ENCODE assay signal across 2 cellular contexts in genomic region chr4:138501614-138502013, GRCh38.
"Had no signal": no experiment of that assay in that cellular context is flagged by ENCODE, and none has a peak within 500 bp of the region (broad histone marks: within the 10 kb centered on the region; RNA-seq: fewer than 3 reads in every experiment).

No MANE protein-coding gene starts in this region.

- DNase-seq: GDM1, GF-D8 had no signal
